Comparison of ENCODE assay signal across 8 cellular contexts in genomic region chr7:44201813-44202212, GRCh38. TPM values are rescaled to one million over a fixed set of nuclear protein-coding genes. Genes with fewer than 3 reads are reported as not detected.
DNase-seq lines count a peak whose midpoint lies in the region; ATAC-seq and TF ChIP-seq lines count a peak whose summit lies in the region.

No MANE protein-coding gene starts in this region.

- TF ChIP-seq CTCF in Loucy (conservative IDR thresholded peaks at IDR 0.05; ENCODE audit: low read length) (no peak), natural killer cell (IDR thresholded peaks at IDR 0.05) (no peak)

- DNase-seq in natural killer cell = no peak
- DNase-seq in NCI-H1694 treated with DMSO at 0.1 percent for 48 hours (lab: John Stamatoyannopoulos, UW) = no peak
- DNase-seq in NCI-H1105 treated with DMSO at 0.1 percent for 48 hours (lab: John Stamatoyannopoulos, UW) = no peak
- no peak for DNase-seq in germinal center (ENCODE audit: low spot score)

- no peaks in the 10 kb centered on the region for H3F3A ChIP-seq in Loucy (ENCODE audit: low read depth)

- no peak overlapping the region for H2AFZ ChIP-seq in Loucy (ENCODE audit: low read length)

- no peak for ATAC-seq in natural killer cell
- no peak for ATAC-seq in GM21825 (IDR thresholded peaks at IDR 0.05; ENCODE audit: unreplicated experiment)

- intact Hi-C loops in dendritic cell treated with granulocyte-macrophage colony-stimulating factor and Interleukin-4, amounts not matched to agents 40 ng/mL and 50 ng/mL, for 4 days (cut with micrococcal nuclease) = loop anchor here (2.0 kb wide), 1 partner anchor 77 kb away; no protein-coding TSS in a partner anchor
- intact Hi-C loops in natural killer cell (cut with micrococcal nuclease) = loop anchor here (5.0 kb wide), 1 partner anchor 120 kb away; the partner anchor contains the start of gene POLM

- H3K9me3 Mint-ChIP-seq in dendritic cell treated with granulocyte-macrophage colony-stimulating factor and Interleukin-4, amounts not matched to agents 40 ng/mL and 50 ng/mL, for 4 days = no peaks in the 10 kb centered on the region
- peaks cover 0 to 2% of the 10 kb centered on the region in 2 donors for H3K9me3 Mint-ChIP-seq in natural killer cell

- H3K27ac ChIP-seq in BLaER1 = 0 out of 2 replicates have a peak overlapping the region, but pooled peaks have one; percentile 83

- peaks cover 45% of the 10 kb centered on the region for H3K79me2 ChIP-seq in Loucy (ENCODE audit: insufficient read depth, low read length)

- H3K4me3 Mint-ChIP-seq in dendritic cell treated with granulocyte-macrophage colony-stimulating factor and Interleukin-4, amounts not matched to agents 40 ng/mL and 50 ng/mL, for 4 days = peak overlapping the region; percentile 87
- peak overlapping the region; percentile 89 for H3K4me3 Mint-ChIP-seq in natural killer cell

- peak overlapping the region; percentile 90 for H3K4me2 ChIP-seq in BLaER1
- peak overlapping the region; percentile 90 for H3K4me2 ChIP-seq in Loucy (ENCODE audit: low read depth, low read length, poor library complexity, severe bottlenecking)

- H3K4me1 Mint-ChIP-seq in dendritic cell treated with granulocyte-macrophage colony-stimulating factor and Interleukin-4, amounts not matched to agents 40 ng/mL and 50 ng/mL, for 4 days (ENCODE audit: low read depth) = peaks cover 24% of the 10 kb centered on the region
- peaks cover 24 to 29% of the 10 kb centered on the region in 2 donors for H3K4me1 Mint-ChIP-seq in natural killer cell

- peak overlapping the region; percentile 86 for H3K9ac ChIP-seq in BLaER1
- peak overlapping the region; percentile 89 for H3K9ac ChIP-seq in Loucy (ENCODE audit: low read depth, low read length, poor library complexity, severe bottlenecking)

- peak overlapping the region; percentile 91 for H3K27ac Mint-ChIP-seq in dendritic cell treated with granulocyte-macrophage colony-stimulating factor and Interleukin-4, amounts not matched to agents 40 ng/mL and 50 ng/mL, for 4 days
- H3K27ac Mint-ChIP-seq in natural killer cell = peak overlapping the region; percentile 51 to 70

- peaks cover 40% of the 10 kb centered on the region for H3K36me3 Mint-ChIP-seq in dendritic cell treated with granulocyte-macrophage colony-stimulating factor and Interleukin-4, amounts not matched to agents 40 ng/mL and 50 ng/mL, for 4 days (ENCODE audit: low read depth)
- H3K36me3 Mint-ChIP-seq in natural killer cell = no peaks in the 10 kb centered on the region

- H4K20me1 ChIP-seq in BLaER1 (peaks cover 44% of the 10 kb centered on the region), Loucy (ENCODE audit: insufficient read depth, low read length, poor library complexity, severe bottlenecking) (peaks cover 31% of the 10 kb centered on the region)

- H3K27me3 Mint-ChIP-seq in dendritic cell treated with granulocyte-macrophage colony-stimulating factor and Interleukin-4, amounts not matched to agents 40 ng/mL and 50 ng/mL, for 4 days = peaks cover 10% of the 10 kb centered on the region
- peaks cover 7 to 9% of the 10 kb centered on the region in 2 donors for H3K27me3 Mint-ChIP-seq in natural killer cell (ENCODE audit: low read depth in 2 of 2)

- H3K36me3 ChIP-seq in BLaER1 = peaks cover 41% of the 10 kb centered on the region
- H3K36me3 ChIP-seq in Loucy (ENCODE audit: insufficient read depth, low read length) = peaks cover 22% of the 10 kb centered on the region

- H3K9me3 ChIP-seq in BLaER1 = no peaks in the 10 kb centered on the region
- H3K9me3 ChIP-seq in Loucy (ENCODE audit: insufficient read depth, low read depth, low read length) = no peaks in the 10 kb centered on the region

- no peaks in the 10 kb centered on the region for H3K9me2 ChIP-seq in Loucy (replicated peaks; ENCODE audit: low read depth, low read length)

- H3K27me3 ChIP-seq in BLaER1 (no peaks in the 10 kb centered on the region), Loucy (ENCODE audit: insufficient read depth, low read length, poor library complexity, severe bottlenecking) (no peaks in the 10 kb centered on the region)

- H3K4me3 ChIP-seq in BLaER1 (peak overlapping the region; percentile 85), Loucy (ENCODE audit: low read length, poor library complexity, severe bottlenecking) (peak overlapping the region; percentile 94)

- H3K4me1 ChIP-seq in BLaER1 (peaks cover 22% of the 10 kb centered on the region), Loucy (ENCODE audit: insufficient read depth, low read length, poor library complexity, severe bottlenecking) (peaks cover 37% of the 10 kb centered on the region)

RNA-seq across cellular contexts. Expression of gene YKT6, which starts 1.0 kb away (rescaled TPM):
- total RNA-seq in natural killer cell = 100 to 1,000 TPM in 1 of 3 donors, 10 to 100 TPM in 2; 72.4 to 107 (median 87.1) TPM

RNA-seq across cellular contexts. Expression of gene GCK, which starts 12.6 kb away (rescaled TPM):
- total RNA-seq in natural killer cell = not detected
